In genomic region chr5:103295424-103295823, GRCh38 we compare ENCODE assay signal across 3 cellular contexts.
"Had no signal": no experiment of that assay in that cellular context is flagged by ENCODE, and none has a peak within 500 bp of the region (broad histone marks: within the 10 kb centered on the region; RNA-seq: fewer than 3 reads in every experiment).

No MANE protein-coding gene starts in this region.

- DNase-seq: GDM1, GF-D8 had no signal

- H3K4me3 ChIP-seq: GM12878 had no signal
